25 cellular contexts compared by ENCODE assay signal in genomic region chr2:75505012-75505411, GRCh38.
"Had no signal": no experiment of that assay in that cellular context is flagged by ENCODE, and none has a peak within 500 bp of the region (broad histone marks: within the 10 kb centered on the region; RNA-seq: fewer than 3 reads in every experiment).

No MANE protein-coding gene starts in this region.

- ATAC-seq: esophagus mucosa, gastrocnemius medialis, heart right ventricle, left cardiac atrium, left lung, left ventricle myocardium superior, lower lobe of right lung had no signal

- H3K27me3 ChIP-seq: dorsolateral prefrontal cortex, esophagus squamous epithelium, gastrocnemius medialis, heart right ventricle, left lung had no signal

- H3K27ac ChIP-seq: coronary artery, dorsolateral prefrontal cortex, epithelial cell of prostate, esophagus squamous epithelium, gastrocnemius medialis, left lung, lower lobe of right lung had no signal

- H3K9me3 ChIP-seq: gastrocnemius medialis, lower lobe of right lung had no signal

- H3K4me1 ChIP-seq: esophagus squamous epithelium, gastrocnemius medialis, left lung, lower lobe of right lung had no signal

- DNase-seq: dermis blood vessel endothelial cell; dorsolateral prefrontal cortex; effector CD4-positive, alpha-beta T cell; effector memory CD4-positive, alpha-beta T cell; erythroblast; esophagus squamous epithelium; foreskin fibroblast; foreskin melanocyte; gastrocnemius medialis; glutamatergic neuron; head of caudate nucleus; heart right ventricle; hippocampal formation; left cardiac atrium; left lung; left ventricle myocardium superior; lower lobe of right lung; mesendoderm; midbrain had no signal

- H3K4me3 ChIP-seq: coronary artery, dorsolateral prefrontal cortex, esophagus squamous epithelium, gastrocnemius medialis, heart right ventricle, left lung, lower lobe of right lung had no signal

- H3K36me3 ChIP-seq: esophagus squamous epithelium, gastrocnemius medialis, heart right ventricle, left lung, lower lobe of right lung had no signal

- FAIRE-seq: colon, islet of Langerhans, keratinocyte had no signal
